ENCODE assay signal across 23 cellular contexts in genomic region chr1:163959622-163960021, GRCh38.
"Had no signal": no experiment of that assay in that cellular context is flagged by ENCODE, and none has a peak within 500 bp of the region (broad histone marks: within the 10 kb centered on the region; RNA-seq: fewer than 3 reads in every experiment).

No MANE protein-coding gene starts in this region.

- H3K36me3 ChIP-seq: left ventricle myocardium inferior, ovary, right atrium auricular region, stomach, thyroid gland, transverse colon, upper lobe of left lung, vagina had no signal

- H3K9me3 ChIP-seq: testis, thyroid gland, vagina had no signal

- H3K4me1 ChIP-seq: left ventricle myocardium inferior, right atrium auricular region, stomach, testis, thyroid gland, transverse colon, upper lobe of left lung, vagina had no signal

- H3K27me3 ChIP-seq: ovary, right atrium auricular region, stomach, testis, thyroid gland, transverse colon, upper lobe of left lung, vagina had no signal

- H3K27ac ChIP-seq: left ventricle myocardium inferior, ovary, right atrium auricular region, skin epidermis, stomach, testis, thyroid gland, transverse colon, upper lobe of left lung, vagina had no signal

- H3K4me3 ChIP-seq: left ventricle myocardium inferior, lung, mucosa of descending colon, ovary, right atrium auricular region, skin epidermis, stomach, testis, thyroid gland, transverse colon, upper lobe of left lung, vagina had no signal

- ATAC-seq: mucosa of descending colon; naive thymus-derived CD4-positive, alpha-beta T cell; natural killer cell treated with Interleukin-12 subunit alpha and Interleukin-12 subunit beta and Interleukin-15 and Interleukin-18, amount 100 ng/mL, for 72 hours; sciatic nerve; stimulated activated naive B cell treated with anti-CD40 and anti-IgM and Interleukin-4, amounts not matched to agents 10 μg/mL and 1 μg/mL and 100 μg/mL, for 72 hours; stimulated activated naive CD8-positive, alpha-beta T cell treated with anti-CD3 and anti-CD28 coated beads, Interleukin-15, Interleukin-2, amounts not matched to agents 100 U/mL and 50 U/mL, for 24 hours had no signal

- DNase-seq: islet precursor cell; left ventricle myocardium inferior; midbrain; mucosa of descending colon; naive thymus-derived CD4-positive, alpha-beta T cell; ovary; stimulated activated CD4-positive, alpha-beta T cell treated with anti-CD3 and anti-CD28 coated beads, Interleukin-12 subunit alpha, Interleukin-12 subunit beta, amount 100 ng/mL, for 4 hours; stimulated activated CD4-positive, alpha-beta T cell treated with anti-CD3 and anti-CD28 coated beads, Interleukin-15, amount 100 ng/mL, for 24 hours; stimulated activated CD4-positive, alpha-beta T cell treated with anti-CD3 and anti-CD28 coated beads, Interleukin-2, amount 100 ng/mL, for 24 hours; stimulated activated CD4-positive, alpha-beta T cell treated with anti-CD3 and anti-CD28 coated beads, Interleukin-4, amount 100 ng/mL, for 1 hour; stimulated activated naive B cell treated with anti-CD40 and anti-IgM and Interleukin-4, amounts not matched to agents 10 μg/mL and 1 μg/mL and 100 μg/mL, for 72 hours; stimulated activated naive CD8-positive, alpha-beta T cell treated with anti-CD3 and anti-CD28 coated beads, Interleukin-15, Interleukin-2, amounts not matched to agents 100 U/mL and 50 U/mL, for 24 hours; stomach; testis; thyroid gland; transverse colon; upper lobe of left lung had no signal
